12 cellular contexts compared by ENCODE assay signal in genomic region chr10:29617880-29618340, GRCh38. TPM values are rescaled to one million over a fixed set of nuclear protein-coding genes. Genes with fewer than 3 reads are reported as not detected.
DNase-seq lines count a peak whose midpoint lies in the region; ATAC-seq and TF ChIP-seq lines count a peak whose summit lies in the region.
"Had no signal": no experiment of that assay in that cellular context is flagged by ENCODE, and none has a peak within 500 bp of the region (broad histone marks: within the 10 kb centered on the region; RNA-seq: fewer than 3 reads in every experiment).

No MANE protein-coding gene starts in this region.

- ATAC-seq in left lung = peak; percentile 55
- no peak for ATAC-seq in activated CD8-positive, alpha-beta T cell treated with anti-CD3 and anti-CD28 coated beads, Interleukin-2, amount 10 ng/mL, durations not matched to agents 7 days and 5 days
- no peak for ATAC-seq in GM19452 (IDR thresholded peaks at IDR 0.05; ENCODE audit: unreplicated experiment)
- no peak for ATAC-seq in activated naive CD4-positive, alpha-beta T cell treated with anti-CD3 and anti-CD28 coated beads, Interleukin-2, amount 50 U/mL, for 72 hours
- no peak for ATAC-seq in HG02588 (IDR thresholded peaks at IDR 0.05; ENCODE audit: unreplicated experiment)

- in situ Hi-C loops in mammary epithelial cell (cut with MboI; ENCODE audit: low sequenced_read_pairs in 2 of 2) = no loop called here

- H3K9me3 ChIP-seq in mammary epithelial cell (replicated peaks; ENCODE audit: insufficient read depth, low read length) (no peaks in the 10 kb centered on the region), left lung (no peaks in the 10 kb centered on the region), stomach smooth muscle (ENCODE audit: control insufficient read depth in 2 of 2, low read length in 2 of 2) (no peaks in the 10 kb centered on the region)

- no peak for TF ChIP-seq CTCF in mammary epithelial cell (conservative IDR thresholded peaks at IDR 0.05 in 1 of 2, IDR thresholded peaks at IDR 0.05 in 1 of 2; ENCODE audit: extremely low read depth in 1 of 2, insufficient read depth in 1 of 2, low read depth in 1 of 2, low read length in 2 of 2)
- TF ChIP-seq CTCF in left lung (IDR thresholded peaks at IDR 0.05) = no peak

- intact Hi-C loops in mammary epithelial cell (cut with micrococcal nuclease) = no loop called here
- intact Hi-C loops in left lung (cut with DNase I) = no loop called here

- H3K27ac ChIP-seq in mammary epithelial cell (ENCODE audit: insufficient read depth, low read depth, low read length) (no peak overlapping the region), left lung (peak overlapping the region; percentile 60 to 70), stomach smooth muscle (ENCODE audit: low read length) (peak overlapping the region; percentile 77)

- H2AFZ ChIP-seq in mammary epithelial cell (ENCODE audit: low read depth, low read length) = no peak overlapping the region

- H3K4me2 ChIP-seq in mammary epithelial cell (ENCODE audit: insufficient read depth, low read depth, low read length) = peak overlapping the region; percentile 43

- no peaks in the 10 kb centered on the region for H3K36me3 Mint-ChIP-seq in activated CD8-positive, alpha-beta T cell treated with anti-CD3 and anti-CD28 coated beads, Interleukin-2, amount 10 ng/mL, durations not matched to agents 7 days and 5 days (ENCODE audit: low read depth)
- no peaks in the 10 kb centered on the region for H3K36me3 Mint-ChIP-seq in activated naive CD4-positive, alpha-beta T cell treated with anti-CD3 and anti-CD28 coated beads, Interleukin-2, amount 50 U/mL, for 72 hours

- no peaks in the 10 kb centered on the region for H3K4me1 Mint-ChIP-seq in activated CD8-positive, alpha-beta T cell treated with anti-CD3 and anti-CD28 coated beads, Interleukin-2, amount 10 ng/mL, durations not matched to agents 7 days and 5 days (ENCODE audit: low read depth)

- CTCF ChIA-PET in mammary epithelial cell (lab: Charles Lee; ENCODE audit: low non-redundant PET) = interaction anchor here (0.6 kb wide), 1 partner anchor 41 kb away, joined by 6 read pairs; no protein-coding TSS in a partner anchor
- CTCF ChIA-PET in activated CD8-positive, alpha-beta T cell treated with anti-CD3 and anti-CD28 coated beads, Interleukin-2, amount 10 ng/mL, durations not matched to agents 7 days and 5 days (lab: Charles Lee) = no interaction called here

- H3K9me3 Mint-ChIP-seq in activated CD8-positive, alpha-beta T cell treated with anti-CD3 and anti-CD28 coated beads, Interleukin-2, amount 10 ng/mL, durations not matched to agents 7 days and 5 days (ENCODE audit: insufficient read depth) = no peaks in the 10 kb centered on the region
- no peaks in the 10 kb centered on the region for H3K9me3 Mint-ChIP-seq in activated naive CD4-positive, alpha-beta T cell treated with anti-CD3 and anti-CD28 coated beads, Interleukin-2, amount 50 U/mL, for 72 hours

- H3K4me1 ChIP-seq in mammary epithelial cell (ENCODE audit: insufficient read depth, low read length) = peaks cover 28% of the 10 kb centered on the region
- H3K4me1 ChIP-seq in left lung = peaks cover 25 to 27% of the 10 kb centered on the region in 2 donors
- H3K4me1 ChIP-seq in stomach smooth muscle (ENCODE audit: control insufficient read depth, insufficient read depth, low read length) = peaks cover 33% of the 10 kb centered on the region

- no peaks in the 10 kb centered on the region for H4K20me1 ChIP-seq in mammary epithelial cell (ENCODE audit: insufficient read depth, low read length)

- H3K36me3 ChIP-seq in mammary epithelial cell (ENCODE audit: insufficient read depth, low read length) (no peaks in the 10 kb centered on the region), left lung (peaks cover 0 to 3% of the 10 kb centered on the region in 2 donors), stomach smooth muscle (ENCODE audit: control insufficient read depth in 2 of 2, insufficient read depth in 2 of 2, low read length in 2 of 2) (no peaks in the 10 kb centered on the region)

- H3K27ac Mint-ChIP-seq in activated CD8-positive, alpha-beta T cell treated with anti-CD3 and anti-CD28 coated beads, Interleukin-2, amount 10 ng/mL, durations not matched to agents 7 days and 5 days = no peak overlapping the region
- H3K27ac Mint-ChIP-seq in activated naive CD4-positive, alpha-beta T cell treated with anti-CD3 and anti-CD28 coated beads, Interleukin-2, amount 50 U/mL, for 72 hours = no peak overlapping the region
- H3K27ac Mint-ChIP-seq: CD8-positive, alpha-beta memory T cell had no signal

- no peaks in the 10 kb centered on the region for H3K27me3 Mint-ChIP-seq in activated CD8-positive, alpha-beta T cell treated with anti-CD3 and anti-CD28 coated beads, Interleukin-2, amount 10 ng/mL, durations not matched to agents 7 days and 5 days (ENCODE audit: low read depth)

- BruUV-seq in mammary epithelial cell (replicated peaks; lab: Mats Ljungman, UMichigan) = no TSS peak

- H3K27me3 ChIP-seq in mammary epithelial cell (ENCODE audit: insufficient read depth, low read length) = no peaks in the 10 kb centered on the region
- H3K27me3 ChIP-seq in left lung = no peaks in the 10 kb centered on the region
- H3K27me3 ChIP-seq in stomach smooth muscle (ENCODE audit: control insufficient read depth in 1 of 2, insufficient read depth in 2 of 2, low read length in 2 of 2) = no peaks in the 10 kb centered on the region

- H3K4me3 ChIP-seq in mammary epithelial cell (replicated peaks in 1 of 3; ENCODE audit: insufficient read depth in 1 of 3, low read depth in 2 of 3, low read length in 3 of 3) = no peak overlapping the region
- no peak overlapping the region for H3K4me3 ChIP-seq in left lung
- peak overlapping the region in 1 of 2 donors; percentile 23 for H3K4me3 ChIP-seq in stomach smooth muscle (ENCODE audit: low read length in 2 of 2)

- dilution Hi-C loops in mammary epithelial cell (cut with HindIII; ENCODE audit: low sequenced_read_pairs) = no loop called here

- peak; percentile 9 for DNase-seq in NCI-H2227 (lab: John Stamatoyannopoulos, UW; ENCODE audit: unreplicated experiment)
- no peak for DNase-seq in mammary epithelial cell
- no peak for DNase-seq in left lung
- DNase-seq in activated CD8-positive, alpha-beta T cell treated with anti-CD3 and anti-CD28 coated beads, Interleukin-2, amount 10 ng/mL, durations not matched to agents 7 days and 5 days = no peak
- DNase-seq in activated naive CD4-positive, alpha-beta T cell treated with anti-CD3 and anti-CD28 coated beads, Interleukin-2, amount 50 U/mL, for 72 hours (ENCODE audit: low spot score in 2 of 2) = no peak
- DNase-seq: CD8-positive, alpha-beta memory T cell; effector CD8-positive, alpha-beta T cell; NCI-H1930; T1000 had no signal

- H3K79me2 ChIP-seq in mammary epithelial cell (ENCODE audit: insufficient read depth, low read length) = peaks cover 84% of the 10 kb centered on the region

- H3K9ac ChIP-seq in mammary epithelial cell (ENCODE audit: insufficient read depth, low read length) (no peak overlapping the region), stomach smooth muscle (ENCODE audit: low read length in 2 of 2) (peak overlapping the region in 1 of 2 donors; percentile 58)

- WGBS in mammary epithelial cell (ENCODE audit: low coverage, missing lambda C conversion rate) = 58% methylated on average over 8 of the region's 8 CpGs

- POLR2A ChIA-PET in activated CD8-positive, alpha-beta T cell treated with anti-CD3 and anti-CD28 coated beads, Interleukin-2, amount 10 ng/mL, durations not matched to agents 7 days and 5 days (lab: Charles Lee) = no interaction called here

- H3K4me3 Mint-ChIP-seq in activated CD8-positive, alpha-beta T cell treated with anti-CD3 and anti-CD28 coated beads, Interleukin-2, amount 10 ng/mL, durations not matched to agents 7 days and 5 days = no peak overlapping the region
- H3K4me3 Mint-ChIP-seq: CD8-positive, alpha-beta memory T cell had no signal

RNA-seq across cellular contexts. Expression of gene SVIL, which starts 16.9 kb away (rescaled TPM):
- total RNA-seq in mammary epithelial cell (100 to 1,000 TPM in 1 of 2 donors, 10 to 100 TPM in 1; 51.3 to 155 TPM), left lung (100 to 1,000 TPM in 1 of 2 donors, 10 to 100 TPM in 1; 73.7 to 103 TPM)
- 23.6 TPM for polyA plus RNA-seq in mammary epithelial cell
- polyA minus RNA-seq in mammary epithelial cell = 190 TPM
- 10 to 100 TPM; 11.2 to 13.0 TPM for total RNA-seq in activated CD8-positive, alpha-beta T cell treated with anti-CD3 and anti-CD28 coated beads, Interleukin-2, amount 10 ng/mL, durations not matched to agents 7 days and 5 days
- 10 to 100 TPM in 1 of 2 donors, 1 to 10 TPM in 1; 7.4 to 12.4 TPM for total RNA-seq in activated naive CD4-positive, alpha-beta T cell treated with anti-CD3 and anti-CD28 coated beads, Interleukin-2, amount 50 U/mL, for 72 hours
